Comparison of ENCODE assay signal across 28 cellular contexts in genomic region chr3:183151716-183152385, GRCh38. TPM values are rescaled to one million over a fixed set of nuclear protein-coding genes. Genes with fewer than 3 reads are reported as not detected.
DNase-seq lines count a peak whose midpoint lies in the region; ATAC-seq lines count a peak whose summit lies in the region.
"Had no signal": no experiment of that assay in that cellular context is flagged by ENCODE, and none has a peak within 500 bp of the region (broad histone marks: within the 10 kb centered on the region; RNA-seq: fewer than 3 reads in every experiment).

No MANE protein-coding gene starts in this region.

- peaks cover 68 to 88% of the 10 kb centered on the region in 2 donors for H3K27me3 Mint-ChIP-seq in stimulated activated naive B cell treated with anti-CD40 and anti-IgM and Interleukin-4, amounts not matched to agents 10 μg/mL and 1 μg/mL and 100 μg/mL, for 72 hours
- H3K27me3 Mint-ChIP-seq: activated naive CD8-positive, alpha-beta T cell; CD4-positive, alpha-beta T cell; naive thymus-derived CD4-positive, alpha-beta T cell had no signal

- H3K27me3 ChIP-seq in H7 (ENCODE audit: control insufficient read depth, insufficient read depth, low read length) = no peaks in the 10 kb centered on the region
- H3K27me3 ChIP-seq: breast epithelium, esophagus squamous epithelium, foreskin keratinocyte, neutrophil, transverse colon had no signal

- peaks cover 26 to 36% of the 10 kb centered on the region in 2 donors for H3K4me1 Mint-ChIP-seq in stimulated activated naive B cell treated with anti-CD40 and anti-IgM and Interleukin-4, amounts not matched to agents 10 μg/mL and 1 μg/mL and 100 μg/mL, for 72 hours
- H3K4me1 Mint-ChIP-seq: naive thymus-derived CD4-positive, alpha-beta T cell had no signal

- peaks cover 1 to 6% of the 10 kb centered on the region in 2 donors for H3K9me3 Mint-ChIP-seq in stimulated activated naive B cell treated with anti-CD40 and anti-IgM and Interleukin-4, amounts not matched to agents 10 μg/mL and 1 μg/mL and 100 μg/mL, for 72 hours
- H3K9me3 Mint-ChIP-seq: CD4-positive, alpha-beta T cell; naive thymus-derived CD4-positive, alpha-beta T cell had no signal

- peak; percentile 80 to 82 for ATAC-seq in stimulated activated naive B cell treated with anti-CD40 and anti-IgM and Interleukin-4, amounts not matched to agents 10 μg/mL and 1 μg/mL and 100 μg/mL, for 72 hours (replicated peaks)
- ATAC-seq: activated CD8-positive, alpha-beta T cell treated with anti-CD3 and anti-CD28 coated beads, Interleukin-2, amount 10 ng/mL, durations not matched to agents 7 days and 5 days; foreskin keratinocyte; heart right ventricle; naive thymus-derived CD4-positive, alpha-beta T cell; Right ventricle myocardium inferior had no signal

- peak overlapping the region in 1 of 2 donors; percentile 17 for H3K4me3 Mint-ChIP-seq in stimulated activated naive B cell treated with anti-CD40 and anti-IgM and Interleukin-4, amounts not matched to agents 10 μg/mL and 1 μg/mL and 100 μg/mL, for 72 hours
- H3K4me3 Mint-ChIP-seq: activated CD8-positive, alpha-beta T cell treated with anti-CD3 and anti-CD28 coated beads, Interleukin-2, amount 10 ng/mL, durations not matched to agents 7 days and 5 days; activated naive CD8-positive, alpha-beta T cell; CD4-positive, alpha-beta T cell; naive thymus-derived CD4-positive, alpha-beta T cell had no signal

- H3K27ac Mint-ChIP-seq in stimulated activated naive B cell treated with anti-CD40 and anti-IgM and Interleukin-4, amounts not matched to agents 10 μg/mL and 1 μg/mL and 100 μg/mL, for 72 hours = peak overlapping the region; percentile 42
- H3K27ac Mint-ChIP-seq: activated CD8-positive, alpha-beta T cell treated with anti-CD3 and anti-CD28 coated beads, Interleukin-2, amount 10 ng/mL, durations not matched to agents 7 days and 5 days; activated naive CD8-positive, alpha-beta T cell; CD4-positive, alpha-beta T cell; naive thymus-derived CD4-positive, alpha-beta T cell had no signal

- H3K36me3 ChIP-seq in H7 (replicated peaks; ENCODE audit: control insufficient read depth, insufficient read depth, low read length) = no peaks in the 10 kb centered on the region
- H3K36me3 ChIP-seq: breast epithelium, esophagus squamous epithelium, heart right ventricle, neutrophil, transverse colon had no signal

- H3K36me3 Mint-ChIP-seq in stimulated activated naive B cell treated with anti-CD40 and anti-IgM and Interleukin-4, amounts not matched to agents 10 μg/mL and 1 μg/mL and 100 μg/mL, for 72 hours = peaks cover 3 to 43% of the 10 kb centered on the region in 2 donors

- DNase-seq in GF-D8 (lab: John Stamatoyannopoulos, UW) (peak; percentile 80), SKM-1 treated with dmso at 0.1 percent for 144 hours (lab: John Stamatoyannopoulos, UW; ENCODE audit: unreplicated experiment) (peak; percentile 88), GOT3 (lab: John Stamatoyannopoulos, UW) (no peak), H7 (no peak)
- peak; percentile 70 for DNase-seq in Jurkat, Clone E6-1 (ENCODE audit: low read depth, low spot score)
- DNase-seq in stimulated activated naive B cell treated with anti-CD40 and anti-IgM and Interleukin-4, amounts not matched to agents 10 μg/mL and 1 μg/mL and 100 μg/mL, for 72 hours = peak; percentile 21
- no peak for DNase-seq in activated naive CD4-positive, alpha-beta T cell treated with anti-CD3 and anti-CD28 coated beads, Interleukin-2, amount 50 U/mL, for 16 hours
- DNase-seq: activated CD4-positive, alpha-beta T cell treated with anti-CD3 and anti-CD28 coated beads for 4 hours; activated CD8-positive, alpha-beta T cell treated with anti-CD3 and anti-CD28 coated beads, Interleukin-2, amount 10 ng/mL, durations not matched to agents 7 days and 5 days; anterior cingulate cortex; CD4-positive, alpha-beta T cell; esophagus squamous epithelium; foreskin keratinocyte; heart right ventricle; kidney; naive thymus-derived CD4-positive, alpha-beta T cell; NCI-H1105; NCI-H2029; NCI-H2227 treated with DMSO at 0.1 percent for 48 hours; NCI-H526; stimulated activated CD4-positive, alpha-beta T cell treated with anti-CD3 and anti-CD28 coated beads, Interleukin-15, amount 100 ng/mL, for 24 hours; stimulated activated CD4-positive, alpha-beta T cell treated with anti-CD3 and anti-CD28 coated beads, Interleukin-4, amount 100 ng/mL, for 4 hours; SW 1271; transverse colon had no signal

- no peak overlapping the region for H3K4me3 ChIP-seq in Jurkat, Clone E6-1 (ENCODE audit: low read length)
- H3K4me3 ChIP-seq in H7 (ENCODE audit: insufficient read depth, low read depth, low read length) = no peak overlapping the region
- H3K4me3 ChIP-seq: breast epithelium, esophagus squamous epithelium, heart right ventricle, transverse colon had no signal

RNA-seq across cellular contexts. Expression of gene LAMP3, which starts 10.7 kb away (rescaled TPM):
- 16.7 TPM for polyA plus RNA-seq in Jurkat, Clone E6-1 (2012; ENCODE audit: insufficient read depth, insufficient read length)
- 0.15 and 1.1 TPM in 2 replicates for total RNA-seq in H7 (2014; rRNA removed; shearing (Covaris generic))
- total RNA-seq: Right ventricle myocardium inferior had no signal

RNA-seq across cellular contexts. Expression of gene MCCC1, which starts 52.6 kb away (rescaled TPM):
- 26.5 TPM for polyA plus RNA-seq in Jurkat, Clone E6-1 (2012; ENCODE audit: insufficient read depth, insufficient read length)
- total RNA-seq in H7 (2014; rRNA removed; shearing (Covaris generic)) = 20.5 and 25.2 TPM in 2 replicates

Comparison
In these comparisons a context has a peak if more than half of its experiments do, and no peak if none do; other contexts are left out.
1. DNase-seq: peak in GF-D8 (single experiment), Jurkat, Clone E6-1 (single experiment), SKM-1 treated with dmso at 0.1 percent for 144 hours (single experiment) and stimulated activated naive B cell treated with anti-CD40 and anti-IgM and Interleukin-4, amounts not matched to agents 10 μg/mL and 1 μg/mL and 100 μg/mL, for 72 hours (single experiment); none in GOT3 (single experiment), H7 (single experiment) and activated naive CD4-positive, alpha-beta T cell treated with anti-CD3 and anti-CD28 coated beads, Interleukin-2, amount 50 U/mL, for 16 hours (single experiment).